In genomic region chrX:87489071-87489470, GRCh38 we compare ENCODE assay signal across 31 cellular contexts.
"Had no signal": no experiment of that assay in that cellular context is flagged by ENCODE, and none has a peak within 500 bp of the region (broad histone marks: within the 10 kb centered on the region; RNA-seq: fewer than 3 reads in every experiment).

No MANE protein-coding gene starts in this region.

- DNase-seq: activated CD4-positive, alpha-beta memory T cell treated with anti-CD3 and anti-CD28 coated beads for 36 hours; activated CD4-positive, alpha-beta T cell treated with anti-CD3 and anti-CD28 coated beads, Interleukin-2, amount 10 ng/mL, durations not matched to agents 24 days and 14 days; activated CD4-positive, CD25-positive, alpha-beta regulatory T cell treated with anti-CD3 and anti-CD28 coated beads, Interleukin-2, amount 50 U/mL, for 72 hours; activated CD8-positive, alpha-beta memory T cell treated with anti-CD3 and anti-CD28 coated beads, Interleukin-2, amount 50 U/mL, for 4 hours; activated effector memory CD4-positive, alpha-beta T cell treated with anti-CD3 and anti-CD28 coated beads, Interleukin-2, amount 50 U/mL, for 16 hours; activated naive CD4-positive, alpha-beta T cell treated with anti-CD3 and anti-CD28 coated beads for 36 hours; activated naive CD8-positive, alpha-beta T cell treated with anti-CD3 and anti-CD28 coated beads for 36 hours; activated T-cell treated with anti-CD3 and anti-CD28 coated beads, Interleukin-2, amount 50 U/mL, for 1 hour; adrenal gland; colonic mucosa; effector memory CD8-positive, alpha-beta T cell; gastrocnemius medialis; kidney; left colon; midbrain; naive thymus-derived CD4-positive, alpha-beta T cell; ovary; retina; sigmoid colon; stimulated activated CD4-positive, alpha-beta T cell treated with anti-CD3 and anti-CD28 coated beads, Interleukin-1b, Interleukin-23, amount 100 ng/mL, for 48 hours; stimulated activated CD4-positive, alpha-beta T cell treated with anti-CD3 and anti-CD28 coated beads, Interleukin-4, amount 100 ng/mL, for 4 hours; stimulated activated naive B cell treated with anti-CD40 and anti-IgM and Interleukin-4, amounts not matched to agents 10 μg/mL and 1 μg/mL and 100 μg/mL, for 72 hours; stomach; thyroid gland; upper lobe of left lung; WERI-Rb-1 had no signal

- ATAC-seq: effector memory CD8-positive, alpha-beta T cell; esophagus mucosa; gastrocnemius medialis; left colon; naive thymus-derived CD4-positive, alpha-beta T cell; stimulated activated naive B cell treated with anti-CD40 and anti-IgM and Interleukin-4, amounts not matched to agents 10 μg/mL and 1 μg/mL and 100 μg/mL, for 72 hours had no signal

- H3K4me3 ChIP-seq: adrenal gland, ascending aorta, colonic mucosa, gastrocnemius medialis, hepatocyte, ovary, sigmoid colon, smooth muscle cell, stomach, thyroid gland, upper lobe of left lung, vagina had no signal
